Comparison of ENCODE assay signal across 1 cellular context in genomic region chr2:38405917-38406596, GRCh38.
TF ChIP-seq lines count a peak whose summit lies in the region.

No MANE protein-coding gene starts in this region.

TF ChIP-seq in WTC11, 78 proteins besides CTCF, POLR2A, EP300 and RAD21 (continued from another document):
- TF ChIP-seq, protein P1, sequence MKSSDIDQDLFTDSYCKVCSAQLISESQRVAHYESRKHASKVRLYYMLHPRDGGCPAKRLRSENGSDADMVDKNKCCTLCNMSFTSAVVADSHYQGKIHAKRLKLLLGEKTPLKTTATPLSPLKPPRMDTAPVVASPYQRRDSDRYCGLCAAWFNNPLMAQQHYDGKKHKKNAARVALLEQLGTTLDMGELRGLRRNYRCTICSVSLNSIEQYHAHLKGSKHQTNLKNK (CRISPR knock-in tag; IDR thresholded peaks at IDR 0.05) = no peak
- TF ChIP-seq TCF7 (CRISPR knock-in tag; IDR thresholded peaks at IDR 0.05; ENCODE audit: low read depth) (no peak), JUN (CRISPR knock-in tag; IDR thresholded peaks at IDR 0.05) (no peak), TEAD4 (CRISPR knock-in tag; IDR thresholded peaks at IDR 0.05) (no peak), ARID4B (CRISPR knock-in tag; IDR thresholded peaks at IDR 0.05; ENCODE audit: borderline replicate concordance) (no peak), ZNF671 (CRISPR knock-in tag; IDR thresholded peaks at IDR 0.05) (no peak), USF2 (CRISPR knock-in tag; IDR thresholded peaks at IDR 0.05) (no peak)
- TF ChIP-seq, protein P2, sequence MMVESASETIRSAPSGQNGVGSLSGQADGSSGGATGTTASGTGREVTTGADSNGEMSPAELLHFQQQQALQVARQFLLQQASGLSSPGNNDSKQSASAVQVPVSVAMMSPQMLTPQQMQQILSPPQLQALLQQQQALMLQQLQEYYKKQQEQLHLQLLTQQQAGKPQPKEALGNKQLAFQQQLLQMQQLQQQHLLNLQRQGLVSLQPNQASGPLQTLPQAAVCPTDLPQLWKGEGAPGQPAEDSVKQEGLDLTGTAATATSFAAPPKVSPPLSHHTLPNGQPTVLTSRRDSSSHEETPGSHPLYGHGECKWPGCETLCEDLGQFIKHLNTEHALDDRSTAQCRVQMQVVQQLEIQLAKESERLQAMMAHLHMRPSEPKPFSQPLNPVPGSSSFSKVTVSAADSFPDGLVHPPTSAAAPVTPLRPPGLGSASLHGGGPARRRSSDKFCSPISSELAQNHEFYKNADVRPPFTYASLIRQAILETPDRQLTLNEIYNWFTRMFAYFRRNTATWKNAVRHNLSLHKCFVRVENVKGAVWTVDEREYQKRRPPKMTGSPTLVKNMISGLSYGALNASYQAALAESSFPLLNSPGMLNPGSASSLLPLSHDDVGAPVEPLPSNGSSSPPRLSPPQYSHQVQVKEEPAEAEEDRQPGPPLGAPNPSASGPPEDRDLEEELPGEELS (CRISPR knock-in tag; IDR thresholded peaks at IDR 0.05) = no peak
- TF ChIP-seq, protein P3, sequence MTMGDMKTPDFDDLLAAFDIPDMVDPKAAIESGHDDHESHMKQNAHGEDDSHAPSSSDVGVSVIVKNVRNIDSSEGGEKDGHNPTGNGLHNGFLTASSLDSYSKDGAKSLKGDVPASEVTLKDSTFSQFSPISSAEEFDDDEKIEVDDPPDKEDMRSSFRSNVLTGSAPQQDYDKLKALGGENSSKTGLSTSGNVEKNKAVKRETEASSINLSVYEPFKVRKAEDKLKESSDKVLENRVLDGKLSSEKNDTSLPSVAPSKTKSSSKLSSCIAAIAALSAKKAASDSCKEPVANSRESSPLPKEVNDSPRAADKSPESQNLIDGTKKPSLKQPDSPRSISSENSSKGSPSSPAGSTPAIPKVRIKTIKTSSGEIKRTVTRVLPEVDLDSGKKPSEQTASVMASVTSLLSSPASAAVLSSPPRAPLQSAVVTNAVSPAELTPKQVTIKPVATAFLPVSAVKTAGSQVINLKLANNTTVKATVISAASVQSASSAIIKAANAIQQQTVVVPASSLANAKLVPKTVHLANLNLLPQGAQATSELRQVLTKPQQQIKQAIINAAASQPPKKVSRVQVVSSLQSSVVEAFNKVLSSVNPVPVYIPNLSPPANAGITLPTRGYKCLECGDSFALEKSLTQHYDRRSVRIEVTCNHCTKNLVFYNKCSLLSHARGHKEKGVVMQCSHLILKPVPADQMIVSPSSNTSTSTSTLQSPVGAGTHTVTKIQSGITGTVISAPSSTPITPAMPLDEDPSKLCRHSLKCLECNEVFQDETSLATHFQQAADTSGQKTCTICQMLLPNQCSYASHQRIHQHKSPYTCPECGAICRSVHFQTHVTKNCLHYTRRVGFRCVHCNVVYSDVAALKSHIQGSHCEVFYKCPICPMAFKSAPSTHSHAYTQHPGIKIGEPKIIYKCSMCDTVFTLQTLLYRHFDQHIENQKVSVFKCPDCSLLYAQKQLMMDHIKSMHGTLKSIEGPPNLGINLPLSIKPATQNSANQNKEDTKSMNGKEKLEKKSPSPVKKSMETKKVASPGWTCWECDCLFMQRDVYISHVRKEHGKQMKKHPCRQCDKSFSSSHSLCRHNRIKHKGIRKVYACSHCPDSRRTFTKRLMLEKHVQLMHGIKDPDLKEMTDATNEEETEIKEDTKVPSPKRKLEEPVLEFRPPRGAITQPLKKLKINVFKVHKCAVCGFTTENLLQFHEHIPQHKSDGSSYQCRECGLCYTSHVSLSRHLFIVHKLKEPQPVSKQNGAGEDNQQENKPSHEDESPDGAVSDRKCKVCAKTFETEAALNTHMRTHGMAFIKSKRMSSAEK (CRISPR knock-in tag; IDR thresholded peaks at IDR 0.05; ENCODE audit: borderline replicate concordance) = no peak
- TF ChIP-seq, protein P4, sequence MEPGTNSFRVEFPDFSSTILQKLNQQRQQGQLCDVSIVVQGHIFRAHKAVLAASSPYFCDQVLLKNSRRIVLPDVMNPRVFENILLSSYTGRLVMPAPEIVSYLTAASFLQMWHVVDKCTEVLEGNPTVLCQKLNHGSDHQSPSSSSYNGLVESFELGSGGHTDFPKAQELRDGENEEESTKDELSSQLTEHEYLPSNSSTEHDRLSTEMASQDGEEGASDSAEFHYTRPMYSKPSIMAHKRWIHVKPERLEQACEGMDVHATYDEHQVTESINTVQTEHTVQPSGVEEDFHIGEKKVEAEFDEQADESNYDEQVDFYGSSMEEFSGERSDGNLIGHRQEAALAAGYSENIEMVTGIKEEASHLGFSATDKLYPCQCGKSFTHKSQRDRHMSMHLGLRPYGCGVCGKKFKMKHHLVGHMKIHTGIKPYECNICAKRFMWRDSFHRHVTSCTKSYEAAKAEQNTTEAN (CRISPR knock-in tag; IDR thresholded peaks at IDR 0.05) = no peak
- TF ChIP-seq, protein P5, sequence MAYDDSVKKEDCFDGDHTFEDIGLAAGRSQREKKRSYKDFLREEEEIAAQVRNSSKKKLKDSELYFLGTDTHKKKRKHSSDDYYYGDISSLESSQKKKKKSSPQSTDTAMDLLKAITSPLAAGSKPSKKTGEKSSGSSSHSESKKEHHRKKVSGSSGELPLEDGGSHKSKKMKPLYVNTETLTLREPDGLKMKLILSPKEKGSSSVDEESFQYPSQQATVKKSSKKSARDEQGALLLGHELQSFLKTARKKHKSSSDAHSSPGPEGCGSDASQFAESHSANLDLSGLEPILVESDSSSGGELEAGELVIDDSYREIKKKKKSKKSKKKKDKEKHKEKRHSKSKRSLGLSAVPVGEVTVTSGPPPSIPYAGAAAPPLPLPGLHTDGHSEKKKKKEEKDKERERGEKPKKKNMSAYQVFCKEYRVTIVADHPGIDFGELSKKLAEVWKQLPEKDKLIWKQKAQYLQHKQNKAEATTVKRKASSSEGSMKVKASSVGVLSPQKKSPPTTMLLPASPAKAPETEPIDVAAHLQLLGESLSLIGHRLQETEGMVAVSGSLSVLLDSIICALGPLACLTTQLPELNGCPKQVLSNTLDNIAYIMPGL (CRISPR knock-in tag; IDR thresholded peaks at IDR 0.05) = no peak
- TF ChIP-seq, protein P6, sequence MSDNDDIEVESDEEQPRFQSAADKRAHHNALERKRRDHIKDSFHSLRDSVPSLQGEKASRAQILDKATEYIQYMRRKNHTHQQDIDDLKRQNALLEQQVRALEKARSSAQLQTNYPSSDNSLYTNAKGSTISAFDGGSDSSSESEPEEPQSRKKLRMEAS (CRISPR knock-in tag; IDR thresholded peaks at IDR 0.05) = no peak
